Comparison of ENCODE assay signal across 8 cellular contexts in the genomic region with DNA sequence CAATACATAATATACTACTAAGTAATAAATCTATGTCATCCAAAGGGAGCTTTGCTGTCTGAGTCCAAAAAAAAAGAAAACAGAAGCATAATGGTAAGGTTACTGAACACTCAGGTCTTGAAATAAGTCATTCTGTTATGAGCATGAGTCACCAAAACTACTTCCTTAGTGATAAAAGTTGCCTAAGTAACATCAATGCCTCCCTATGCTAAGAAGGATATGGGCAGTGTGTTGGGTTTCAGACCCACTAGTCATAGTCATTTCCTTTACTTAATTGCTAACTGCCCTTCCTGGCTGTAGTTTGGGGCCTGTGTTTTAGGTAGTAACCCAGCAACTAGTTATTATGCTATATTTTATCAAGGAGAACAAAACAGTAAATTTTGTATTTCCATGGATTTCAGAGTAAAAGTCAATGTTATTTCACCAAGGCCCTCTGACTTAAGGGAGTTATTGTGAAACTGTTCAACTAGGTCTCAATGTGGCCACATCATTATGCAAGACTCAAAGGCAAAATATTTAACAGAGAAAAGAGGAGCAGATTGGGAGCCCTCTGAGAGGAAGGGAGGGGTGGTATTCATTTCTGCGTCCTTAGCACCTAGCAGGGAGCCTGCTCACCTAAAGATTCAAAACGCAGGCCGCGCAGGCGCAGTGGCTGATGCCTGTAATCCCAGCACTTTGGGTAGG. TPM values are rescaled to one million over a fixed set of nuclear protein-coding genes. Genes with fewer than 3 reads are reported as not detected.
DNase-seq lines count a peak whose midpoint lies in the region; ATAC-seq, FAIRE-seq and TF ChIP-seq lines count a peak whose summit lies in the region.

No MANE protein-coding gene starts in this region.

- peak; percentile 90 for FAIRE-seq in GM12891 (lab: Jason Lieb, UNC)

- ATAC-seq in GM21737 (IDR thresholded peaks at IDR 0.05; ENCODE audit: unreplicated experiment), result peak; percentile 100

- no peak for TF ChIP-seq POLR2A in GM12891 (IDR thresholded peaks at IDR 0.05; ENCODE audit: low read depth, low read length)

- peaks cover 21% of the 10 kb centered on the region for H3K36me3 Mint-ChIP-seq in activated naive CD8-positive, alpha-beta T cell treated with anti-CD3 and anti-CD28 coated beads for 36 hours

- peaks cover 39% of the 10 kb centered on the region for H3K4me1 Mint-ChIP-seq in activated naive CD8-positive, alpha-beta T cell treated with anti-CD3 and anti-CD28 coated beads for 36 hours

- H3K9me3 Mint-ChIP-seq in activated naive CD8-positive, alpha-beta T cell treated with anti-CD3 and anti-CD28 coated beads for 36 hours, result peaks cover 1% of the 10 kb centered on the region

- H3K27ac Mint-ChIP-seq in activated naive CD8-positive, alpha-beta T cell treated with anti-CD3 and anti-CD28 coated beads for 36 hours, result peak overlapping the region; percentile 96

- no peak overlapping the region for H3K4me3 ChIP-seq in Jurkat, Clone E6-1 (ENCODE audit: low read length)

- DNase-seq in GM12891 (ENCODE audit: insufficient read length, low spot score), result no peak
- DNase-seq in Jurkat, Clone E6-1 (ENCODE audit: low read depth, low spot score), result peak; percentile 46
- DNase-seq in activated naive CD8-positive, alpha-beta T cell treated with anti-CD3 and anti-CD28 coated beads for 36 hours, result peak; percentile 47
- DNase-seq in hepatic stellate cell (ENCODE audit: low spot score), result peak; percentile 47
- peak; percentile 98 for DNase-seq in stromal cell of bone marrow (ENCODE audit: low read depth)
- no peak for DNase-seq in NCI-H1694 (lab: John Stamatoyannopoulos, UW)
- DNase-seq in NAMALWA (ENCODE audit: low spot score), result no peak

- H3K4me3 Mint-ChIP-seq in activated naive CD8-positive, alpha-beta T cell treated with anti-CD3 and anti-CD28 coated beads for 36 hours, result no peak overlapping the region

- H3K27me3 Mint-ChIP-seq in activated naive CD8-positive, alpha-beta T cell treated with anti-CD3 and anti-CD28 coated beads for 36 hours, result no peaks in the 10 kb centered on the region

TF ChIP-seq in GM12891, 5 proteins besides CTCF, POLR2A, EP300 and RAD21:
- TF ChIP-seq SPI1 (IDR thresholded peaks at IDR 0.05; ENCODE audit: low read depth, low read length) (peak; percentile 68), PAX5 (IDR thresholded peaks at IDR 0.05; ENCODE audit: insufficient read depth, low read length, severe bottlenecking) (no peak)

RNA-seq across cellular contexts. Expression of gene VIM, which starts 11.7 kb away (rescaled TPM):
- polyA plus RNA-seq in GM12891 (2012; ENCODE audit: low read depth, missing spikeins), result 48.0 TPM
- 615 TPM for polyA plus RNA-seq in Jurkat, Clone E6-1 (2012; ENCODE audit: insufficient read depth, insufficient read length)
- total RNA-seq in activated naive CD8-positive, alpha-beta T cell treated with anti-CD3 and anti-CD28 coated beads for 36 hours, result 100 to 1,000 TPM; 657 TPM

RNA-seq across cellular contexts. Expression of gene TRDMT1, which starts 14.9 kb away (rescaled TPM):
- 1.6 TPM for polyA plus RNA-seq in GM12891 (2012; ENCODE audit: low read depth, missing spikeins)
- 8.2 TPM for polyA plus RNA-seq in Jurkat, Clone E6-1 (2012; ENCODE audit: insufficient read depth, insufficient read length)
- total RNA-seq in activated naive CD8-positive, alpha-beta T cell treated with anti-CD3 and anti-CD28 coated beads for 36 hours, result 1 to 10 TPM; 9.5 to 9.6 TPM

Comparison
In these comparisons a context has a peak if more than half of its experiments do, and no peak if none do; other contexts are left out.
1. DNase-seq: peak in Jurkat, Clone E6-1 (single experiment), activated naive CD8-positive, alpha-beta T cell treated with anti-CD3 and anti-CD28 coated beads for 36 hours (single experiment), hepatic stellate cell (single experiment) and stromal cell of bone marrow (single experiment); none in GM12891 (single experiment), NCI-H1694 (single experiment) and NAMALWA (single experiment).